In the genomic region with DNA sequence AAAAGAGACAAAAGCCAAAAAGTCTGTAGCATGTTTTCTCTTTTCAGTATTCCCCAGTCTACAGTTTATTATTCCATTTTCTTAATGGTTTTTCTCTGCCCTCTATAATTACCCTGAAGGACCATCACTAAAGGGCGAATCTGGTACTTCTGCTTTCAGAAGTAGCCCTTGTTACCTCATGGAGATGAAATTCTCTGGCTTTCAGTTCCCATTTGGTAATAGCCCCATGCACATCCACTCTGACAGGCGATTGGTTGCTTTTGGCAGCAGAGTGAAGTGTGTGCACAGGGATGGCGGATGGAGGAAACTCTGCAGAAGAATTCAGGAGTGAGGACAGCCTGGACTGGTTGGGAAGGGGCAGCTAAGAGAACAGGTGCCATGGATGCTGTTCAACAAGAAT, we compare ENCODE assay signal across 8 cellular contexts.
DNase-seq lines count a peak whose midpoint lies in the region; ATAC-seq lines count a peak whose summit lies in the region.

No MANE protein-coding gene starts in this region.

- DNase-seq in KBM-7: peak; percentile 48
- DNase-seq in memory B cell (ENCODE audit: low spot score in 2 of 2): peak in 1 of 2 donors; percentile 36
- DNase-seq in activated CD4-positive, alpha-beta memory T cell treated with anti-CD3 and anti-CD28 coated beads, Interleukin-2, amount 10 ng/mL, durations not matched to agents 7 days and 5 days: no peak
- no peak for DNase-seq in activated T-cell treated with anti-CD3 and anti-CD28 coated beads for 4 hours
- no peak for DNase-seq in OCI-M1 (lab: John Stamatoyannopoulos, UW)
- no peak for DNase-seq in occipital lobe (lab: John Stamatoyannopoulos, UW)

- no peaks in the 10 kb centered on the region for H3K27me3 Mint-ChIP-seq in memory B cell
- no peaks in the 10 kb centered on the region for H3K27me3 Mint-ChIP-seq in activated CD4-positive, alpha-beta memory T cell treated with anti-CD3 and anti-CD28 coated beads, Interleukin-2, amount 10 ng/mL, durations not matched to agents 7 days and 5 days

- peaks cover 7% of the 10 kb centered on the region for H3K4me1 Mint-ChIP-seq in memory B cell
- H3K4me1 Mint-ChIP-seq in activated CD4-positive, alpha-beta memory T cell treated with anti-CD3 and anti-CD28 coated beads, Interleukin-2, amount 10 ng/mL, durations not matched to agents 7 days and 5 days: peaks cover 2% of the 10 kb centered on the region

- POLR2A ChIA-PET in activated CD4-positive, alpha-beta memory T cell treated with anti-CD3 and anti-CD28 coated beads, Interleukin-2, amount 10 ng/mL, durations not matched to agents 7 days and 5 days (lab: Charles Lee): no interaction called here

- peak overlapping the region; percentile 82 for H3K27ac Mint-ChIP-seq in memory B cell
- H3K27ac Mint-ChIP-seq in activated CD4-positive, alpha-beta memory T cell treated with anti-CD3 and anti-CD28 coated beads, Interleukin-2, amount 10 ng/mL, durations not matched to agents 7 days and 5 days: no peak overlapping the region

- H3K4me3 Mint-ChIP-seq in memory B cell: no peak overlapping the region
- no peak overlapping the region for H3K4me3 Mint-ChIP-seq in activated CD4-positive, alpha-beta memory T cell treated with anti-CD3 and anti-CD28 coated beads, Interleukin-2, amount 10 ng/mL, durations not matched to agents 7 days and 5 days

- CTCF ChIA-PET in activated CD4-positive, alpha-beta memory T cell treated with anti-CD3 and anti-CD28 coated beads, Interleukin-2, amount 10 ng/mL, durations not matched to agents 7 days and 5 days (lab: Charles Lee): no interaction called here

- H3K36me3 Mint-ChIP-seq in memory B cell: no peaks in the 10 kb centered on the region
- H3K36me3 Mint-ChIP-seq in activated CD4-positive, alpha-beta memory T cell treated with anti-CD3 and anti-CD28 coated beads, Interleukin-2, amount 10 ng/mL, durations not matched to agents 7 days and 5 days (ENCODE audit: low read depth): no peaks in the 10 kb centered on the region

- peak; percentile 98 for ATAC-seq in GM18867 (IDR thresholded peaks at IDR 0.05; ENCODE audit: unreplicated experiment)
- ATAC-seq in HG02588 (IDR thresholded peaks at IDR 0.05; ENCODE audit: unreplicated experiment): peak; percentile 99
- ATAC-seq in memory B cell (ENCODE audit: low read depth): peak; percentile 99

- in situ Hi-C loops in KBM-7 (cut with MboI; ENCODE audit: low pct_unique_long_range_greater_than_20kb, low sequenced_read_pairs): no loop called here

- no peaks in the 10 kb centered on the region for H3K9me3 Mint-ChIP-seq in memory B cell
- no peaks in the 10 kb centered on the region for H3K9me3 Mint-ChIP-seq in activated CD4-positive, alpha-beta memory T cell treated with anti-CD3 and anti-CD28 coated beads, Interleukin-2, amount 10 ng/mL, durations not matched to agents 7 days and 5 days
